In genomic region chr1:117500584-117500983, GRCh38 we compare ENCODE assay signal across 21 cellular contexts.
"Had no signal": no experiment of that assay in that cellular context is flagged by ENCODE, and none has a peak within 500 bp of the region (broad histone marks: within the 10 kb centered on the region; RNA-seq: fewer than 3 reads in every experiment).

No MANE protein-coding gene starts in this region.

- H3K36me3 ChIP-seq: MG63 had no signal

- DNase-seq: Karpas-422, KG1, NCI-H1092, NCI-H1105 treated with DMSO at 0.1 percent for 48 hours, NCI-H1417 treated with DMSO at 0.1 percent for 48 hours, NCI-H146, NCI-H1694 treated with DMSO at 0.1 percent for 48 hours, NCI-H1930, NCI-H2081, NCI-H2107, NCI-H446, NCI-H510A, NCI-H524 treated with DMSO at 0.1 percent for 48 hours, NCI-H69, NCI-H774, Right ventricle myocardium superior, RPMI8226, SIG-M5, SK-N-SH, SW 1271 had no signal

- H3K27me3 ChIP-seq: MG63 had no signal

- H3K9me3 ChIP-seq: MG63, SK-N-SH had no signal

- H3K4me3 ChIP-seq: MG63 had no signal
